ENCODE assay signal across 1 cellular context in genomic region chr12:105107497-105108371, GRCh38.
A peak's percentile ranks its signal among the peaks of the same experiment; 100 is the strongest.
TF ChIP-seq lines count a peak whose summit lies in the region.

Gene WASHC4 (plus strand): TSS chr12:105107731. CDS start chr12:105107801, 70 bp downstream.

TF ChIP-seq in GM12878, 131 proteins besides CTCF, POLR2A, EP300 and RAD21 (continued from another document):
- no peak for TF ChIP-seq CEBPB (IDR thresholded peaks at IDR 0.05; ENCODE audit: borderline replicate concordance in 1 of 2, low read depth in 2 of 2, low read length in 2 of 2)
- no peak for TF ChIP-seq STAT3 (IDR thresholded peaks at IDR 0.05; ENCODE audit: low read depth, low read length)
- TF ChIP-seq, protein P1, sequence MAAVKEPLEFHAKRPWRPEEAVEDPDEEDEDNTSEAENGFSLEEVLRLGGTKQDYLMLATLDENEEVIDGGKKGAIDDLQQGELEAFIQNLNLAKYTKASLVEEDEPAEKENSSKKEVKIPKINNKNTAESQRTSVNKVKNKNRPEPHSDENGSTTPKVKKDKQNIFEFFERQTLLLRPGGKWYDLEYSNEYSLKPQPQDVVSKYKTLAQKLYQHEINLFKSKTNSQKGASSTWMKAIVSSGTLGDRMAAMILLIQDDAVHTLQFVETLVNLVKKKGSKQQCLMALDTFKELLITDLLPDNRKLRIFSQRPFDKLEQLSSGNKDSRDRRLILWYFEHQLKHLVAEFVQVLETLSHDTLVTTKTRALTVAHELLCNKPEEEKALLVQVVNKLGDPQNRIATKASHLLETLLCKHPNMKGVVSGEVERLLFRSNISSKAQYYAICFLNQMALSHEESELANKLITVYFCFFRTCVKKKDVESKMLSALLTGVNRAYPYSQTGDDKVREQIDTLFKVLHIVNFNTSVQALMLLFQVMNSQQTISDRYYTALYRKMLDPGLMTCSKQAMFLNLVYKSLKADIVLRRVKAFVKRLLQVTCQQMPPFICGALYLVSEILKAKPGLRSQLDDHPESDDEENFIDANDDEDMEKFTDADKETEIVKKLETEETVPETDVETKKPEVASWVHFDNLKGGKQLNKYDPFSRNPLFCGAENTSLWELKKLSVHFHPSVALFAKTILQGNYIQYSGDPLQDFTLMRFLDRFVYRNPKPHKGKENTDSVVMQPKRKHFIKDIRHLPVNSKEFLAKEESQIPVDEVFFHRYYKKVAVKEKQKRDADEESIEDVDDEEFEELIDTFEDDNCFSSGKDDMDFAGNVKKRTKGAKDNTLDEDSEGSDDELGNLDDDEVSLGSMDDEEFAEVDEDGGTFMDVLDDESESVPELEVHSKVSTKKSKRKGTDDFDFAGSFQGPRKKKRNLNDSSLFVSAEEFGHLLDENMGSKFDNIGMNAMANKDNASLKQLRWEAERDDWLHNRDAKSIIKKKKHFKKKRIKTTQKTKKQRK (IDR thresholded peaks at IDR 0.05; ENCODE audit: low read depth, low read length) = no peak
- TF ChIP-seq YBX1 (IDR thresholded peaks at IDR 0.05) = no peak
- TF ChIP-seq MYB (IDR thresholded peaks at IDR 0.05; ENCODE audit: borderline replicate concordance, low read depth, low read length) = no peak
- peak; percentile 78 for TF ChIP-seq KLF5 (IDR thresholded peaks at IDR 0.05; ENCODE audit: partially characterized antibody)
- TF ChIP-seq RFX5 (IDR thresholded peaks at IDR 0.05; ENCODE audit: low read depth, low read length) = no peak
- no peak for TF ChIP-seq BCL11A (IDR thresholded peaks at IDR 0.05; ENCODE audit: low read depth, low read length)
- TF ChIP-seq SREBF2 (IDR thresholded peaks at IDR 0.05; ENCODE audit: low read length) = no peak; the same call in 1 of the 2 replicates
- no peak for TF ChIP-seq ZNF24 (IDR thresholded peaks at IDR 0.05)
- peak; percentile 69; the same call in 1 of the 3 replicates for TF ChIP-seq POU2F2 (IDR thresholded peaks at IDR 0.05; ENCODE audit: borderline replicate concordance, low read depth, low read length)
- TF ChIP-seq DPF2 (IDR thresholded peaks at IDR 0.05) = peak; percentile 84
- TF ChIP-seq PML (IDR thresholded peaks at IDR 0.05; ENCODE audit: low read length) = peak; percentile 87
